ENCODE assay signal across 13 cellular contexts in genomic region chr17:79306688-79307323, GRCh38.
DNase-seq lines count a peak whose midpoint lies in the region; ATAC-seq, FAIRE-seq and TF ChIP-seq lines count a peak whose summit lies in the region.
"Had no signal": no experiment of that assay in that cellular context is flagged by ENCODE, and none has a peak within 500 bp of the region (broad histone marks: within the 10 kb centered on the region; RNA-seq: fewer than 3 reads in every experiment).

No MANE protein-coding gene starts in this region.

- H3K4me3 ChIP-seq in left ventricle myocardium inferior (peak overlapping the region; percentile 44), upper lobe of left lung (no peak overlapping the region), brain microvascular endothelial cell (ENCODE audit: low read depth, low read length) (no peak overlapping the region)
- H3K4me3 ChIP-seq: breast epithelium, sigmoid colon, SK-N-MC had no signal

- H3K27me3 ChIP-seq in left ventricle myocardium inferior (ENCODE audit: low read depth) (peaks cover 23% of the 10 kb centered on the region), upper lobe of left lung (no peaks in the 10 kb centered on the region), brain microvascular endothelial cell (replicated peaks) (no peaks in the 10 kb centered on the region)
- H3K27me3 ChIP-seq: sigmoid colon had no signal

- TF ChIP-seq EP300 in upper lobe of left lung (IDR thresholded peaks at IDR 0.05), result no peak

- H3K36me3 ChIP-seq in left ventricle myocardium inferior (no peaks in the 10 kb centered on the region), upper lobe of left lung (no peaks in the 10 kb centered on the region), brain microvascular endothelial cell (replicated peaks) (no peaks in the 10 kb centered on the region)
- H3K36me3 ChIP-seq: breast epithelium had no signal

- H3K27ac ChIP-seq in left ventricle myocardium inferior (replicated peaks) (peak overlapping the region; percentile 85), upper lobe of left lung (no peak overlapping the region), brain microvascular endothelial cell (no peak overlapping the region)
- H3K27ac ChIP-seq: breast epithelium, SK-N-MC had no signal

- H3K4me1 ChIP-seq in left ventricle myocardium inferior (peaks cover 36% of the 10 kb centered on the region), upper lobe of left lung (peaks cover 0 to 14% (median 5%) of the 10 kb centered on the region in 4 donors)

- no peak for TF ChIP-seq CTCF in left ventricle myocardium inferior (IDR thresholded peaks at IDR 0.05; ENCODE audit: borderline replicate concordance)
- TF ChIP-seq CTCF in upper lobe of left lung (IDR thresholded peaks at IDR 0.05), result no peak
- TF ChIP-seq CTCF in brain microvascular endothelial cell (IDR thresholded peaks at IDR 0.05; ENCODE audit: low read depth, low read length, missing control alignments), result no peak

- intact Hi-C loops in left ventricle myocardium inferior (cut with micrococcal nuclease), result no loop called here

- 60 to 77% methylated on average over 14 to 22 of the region's 22 CpGs for WGBS in upper lobe of left lung, 2 donors

- no peak for TF ChIP-seq POLR2A in upper lobe of left lung (IDR thresholded peaks at IDR 0.05)
- TF ChIP-seq POLR2A in H54 (IDR thresholded peaks at IDR 0.05; ENCODE audit: low read depth, low read length), result no peak

- peak; percentile 16 for DNase-seq in NCI-H1694 (lab: John Stamatoyannopoulos, UW)
- DNase-seq in NCI-H1694 treated with DMSO at 0.1 percent for 48 hours (lab: John Stamatoyannopoulos, UW), result no peak
- DNase-seq in NCI-H446 treated with DMSO at 0.1 percent for 48 hours (lab: John Stamatoyannopoulos, UW), result peak; percentile 49
- peak; percentile 37 for DNase-seq in left ventricle myocardium inferior
- DNase-seq in upper lobe of left lung, result peak; percentile 39 to 73
- DNase-seq in HuH-7 (ENCODE audit: low spot score), result no peak
- DNase-seq in brain microvascular endothelial cell, result no peak
- DNase-seq in H54 (ENCODE audit: insufficient read length, low spot score), result no peak
- DNase-seq: 8988T, NCI-H524, sigmoid colon had no signal

- peak; percentile 4 to 57 for ATAC-seq in upper lobe of left lung (ENCODE audit: low FRiP score in 2 of 2)

- FAIRE-seq in H54 (lab: Jason Lieb, UNC), result no peak

- H3K9me3 ChIP-seq in left ventricle myocardium inferior (replicated peaks), result no peaks in the 10 kb centered on the region
- H3K9me3 ChIP-seq in upper lobe of left lung, result no peaks in the 10 kb centered on the region
- H3K9me3 ChIP-seq: breast epithelium, sigmoid colon had no signal

- in situ Hi-C loops in brain microvascular endothelial cell (cut with HindIII; ENCODE audit: low pct_ligation_motif_present, low sequenced_read_pairs), result no loop called here

Comparison
In these comparisons a context has a peak if more than half of its experiments do, and no peak if none do; other contexts are left out.
1. DNase-seq: peak in NCI-H1694 (single experiment), NCI-H446 treated with DMSO at 0.1 percent for 48 hours (single experiment), left ventricle myocardium inferior (single experiment) and upper lobe of left lung (2 of 2); none in NCI-H1694 treated with DMSO at 0.1 percent for 48 hours (single experiment), HuH-7 (single experiment), brain microvascular endothelial cell (single experiment) and H54 (single experiment).